9 cellular contexts compared by ENCODE assay signal in the genomic region with DNA sequence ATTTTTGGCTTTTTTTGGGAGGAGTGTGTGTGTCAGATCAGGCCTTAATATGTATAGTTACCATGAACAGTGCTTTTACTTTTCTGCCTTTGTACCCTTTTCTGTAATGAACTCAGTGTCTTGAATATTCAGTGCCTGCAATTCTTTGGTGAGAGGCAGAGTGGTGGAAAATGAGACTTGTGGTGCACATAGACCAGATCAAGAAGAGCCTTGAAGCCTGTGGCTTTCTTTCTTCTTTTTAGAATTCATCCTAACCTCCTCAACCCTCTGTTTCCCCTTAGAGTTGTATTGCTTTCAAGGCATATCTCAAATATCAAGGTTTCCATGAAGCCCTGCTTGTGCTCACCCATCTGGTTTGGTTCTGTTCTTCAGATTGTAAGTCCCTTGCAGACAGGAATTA. TPM values are rescaled to one million over a fixed set of nuclear protein-coding genes. Genes with fewer than 3 reads are reported as not detected.
DNase-seq lines count a peak whose midpoint lies in the region; ATAC-seq and TF ChIP-seq lines count a peak whose summit lies in the region.
"Had no signal": no experiment of that assay in that cellular context is flagged by ENCODE, and none has a peak within 500 bp of the region (broad histone marks: within the 10 kb centered on the region; RNA-seq: fewer than 3 reads in every experiment).

No MANE protein-coding gene starts in this region.

- peak overlapping the region; percentile 97 to 98 for H3K4me3 Mint-ChIP-seq in effector memory CD8-positive, alpha-beta T cell
- peak overlapping the region; percentile 98 for H3K4me3 Mint-ChIP-seq in progenitor cell of endocrine pancreas (ENCODE audit: low read depth)

- H3K4me1 ChIP-seq in OCI-LY7 (ENCODE audit: insufficient read depth, low read length, poor library complexity, severe bottlenecking), result peaks cover 44% of the 10 kb centered on the region

- ATAC-seq in effector memory CD8-positive, alpha-beta T cell (replicated peaks), result no peak

- TF ChIP-seq CTCF in OCI-LY7 (conservative IDR thresholded peaks at IDR 0.05; ENCODE audit: low read length), result no peak
- no peak for TF ChIP-seq CTCF in progenitor cell of endocrine pancreas (IDR thresholded peaks at IDR 0.05; ENCODE audit: unreplicated experiment)

- no peaks in the 10 kb centered on the region for H3K9me2 ChIP-seq in OCI-LY7 (ENCODE audit: insufficient read depth, low read length)

- CTCF ChIA-PET in OCI-LY7 (lab: Charles Lee; ENCODE audit: unreplicated experiment), result no interaction called here

- H3K4me2 ChIP-seq in OCI-LY7 (ENCODE audit: low read length), result peak overlapping the region; percentile 98

- no peak overlapping the region for H2AFZ ChIP-seq in OCI-LY7 (ENCODE audit: low read length)

- peaks cover 16% of the 10 kb centered on the region for H3K36me3 Mint-ChIP-seq in effector memory CD8-positive, alpha-beta T cell (ENCODE audit: insufficient read depth)
- H3K36me3 Mint-ChIP-seq in progenitor cell of endocrine pancreas (ENCODE audit: insufficient read depth), result peaks cover 10% of the 10 kb centered on the region

- peaks cover 79% of the 10 kb centered on the region for H3K79me2 ChIP-seq in OCI-LY7 (ENCODE audit: insufficient read depth, low read depth, low read length)

- no TSS peak for BruUV-seq in OCI-LY7 (replicated peaks; lab: Mats Ljungman, UMichigan)

- peak overlapping the region; percentile 33 to 94 for H3K27ac Mint-ChIP-seq in effector memory CD8-positive, alpha-beta T cell
- no peak overlapping the region for H3K27ac Mint-ChIP-seq in progenitor cell of endocrine pancreas

- H3K9me3 ChIP-seq in OCI-LY7 (ENCODE audit: low read length), result no peaks in the 10 kb centered on the region

- H3K36me3 ChIP-seq in OCI-LY7 (ENCODE audit: insufficient read depth, low read length), result peaks cover 41% of the 10 kb centered on the region

- peaks cover 34 to 56% of the 10 kb centered on the region in 2 donors for H3K4me1 Mint-ChIP-seq in effector memory CD8-positive, alpha-beta T cell (ENCODE audit: low read depth in 2 of 2)
- H3K4me1 Mint-ChIP-seq in progenitor cell of endocrine pancreas (ENCODE audit: low read depth), result peaks cover 37% of the 10 kb centered on the region

- H3K9me3 Mint-ChIP-seq in effector memory CD8-positive, alpha-beta T cell, result no peaks in the 10 kb centered on the region
- H3K9me3 Mint-ChIP-seq in progenitor cell of endocrine pancreas (ENCODE audit: low read depth), result no peaks in the 10 kb centered on the region

- H3K4me3 ChIP-seq in GM08714 (ENCODE audit: low read length), result peak overlapping the region; percentile 70
- peak overlapping the region; percentile 95 for H3K4me3 ChIP-seq in OCI-LY7 (ENCODE audit: low read depth, low read length, poor library complexity, severe bottlenecking)

- H3K27me3 Mint-ChIP-seq in effector memory CD8-positive, alpha-beta T cell, result no peaks in the 10 kb centered on the region
- peaks cover under 1% of the 10 kb centered on the region for H3K27me3 Mint-ChIP-seq in progenitor cell of endocrine pancreas

- H3K27ac ChIP-seq in OCI-LY7 (ENCODE audit: low read depth, low read length, poor library complexity, severe bottlenecking), result no peak overlapping the region

- intact Hi-C loops in OCI-LY7 (cut with micrococcal nuclease; ENCODE audit: unreplicated experiment), result no loop called here

- H4K20me1 ChIP-seq in OCI-LY7 (ENCODE audit: insufficient read depth, low read length), result peaks cover 40% of the 10 kb centered on the region

- DNase-seq in OCI-LY7 (ENCODE audit: low spot score) (peak; percentile 17), progenitor cell of endocrine pancreas (ENCODE audit: low spot score, unreplicated experiment) (no peak), AML-193 (lab: John Stamatoyannopoulos, UW) (no peak), NCI-H446 (lab: John Stamatoyannopoulos, UW) (no peak), NCI-H510A treated with DMSO at 0.1 percent for 48 hours (lab: John Stamatoyannopoulos, UW) (no peak)
- no peak for DNase-seq in effector memory CD8-positive, alpha-beta T cell
- DNase-seq in stimulated activated CD4-positive, alpha-beta T cell treated with anti-CD3 and anti-CD28 coated beads, Interleukin-2, amount 100 ng/mL, for 24 hours, result no peak
- DNase-seq: NCI-H748 treated with DMSO at 0.1 percent for 48 hours had no signal

- POLR2A ChIA-PET in OCI-LY7 (lab: Charles Lee), result no interaction called here

RNA-seq across cellular contexts. Expression of a gene that starts 2.6 kb away (rescaled TPM):
- 45.2 and 54.3 TPM in 2 replicates for total RNA-seq in OCI-LY7 (2014; rRNA removed; shearing (Covaris generic))
- total RNA-seq in OCI-LY7 (2022) (101 and 110 TPM in 2 replicates), progenitor cell of endocrine pancreas (119 and 128 TPM in 2 replicates)

RNA-seq across cellular contexts. Expression of a gene that starts 52.8 kb away (rescaled TPM):
- total RNA-seq in OCI-LY7 (2014; rRNA removed; shearing (Covaris generic)), result 16.1 and 23.2 TPM in 2 replicates
- total RNA-seq in OCI-LY7 (2022), result 62.1 and 62.3 TPM in 2 replicates
- total RNA-seq in progenitor cell of endocrine pancreas, result 48.8 and 51.3 TPM in 2 replicates

RNA-seq across cellular contexts. Expression of a gene that starts 52.8 kb away (rescaled TPM):
- total RNA-seq in OCI-LY7 (2014; rRNA removed; shearing (Covaris generic)), result 27.4 and 30.5 TPM in 2 replicates
- total RNA-seq in OCI-LY7 (2022) (37.8 and 41.5 TPM in 2 replicates), progenitor cell of endocrine pancreas (44.0 and 55.1 TPM in 2 replicates)
